Comparison of ENCODE assay signal across 1 cellular context in genomic region chr13:40672310-40673060, GRCh38.
A peak's percentile ranks its signal among the peaks of the same experiment; 100 is the strongest.
TF ChIP-seq lines count a peak whose summit lies in the region.

No MANE protein-coding gene starts in this region.

TF ChIP-seq in H1, 55 proteins besides CTCF, POLR2A, EP300 and RAD21 (continued from another document):
- TF ChIP-seq, protein P1, sequence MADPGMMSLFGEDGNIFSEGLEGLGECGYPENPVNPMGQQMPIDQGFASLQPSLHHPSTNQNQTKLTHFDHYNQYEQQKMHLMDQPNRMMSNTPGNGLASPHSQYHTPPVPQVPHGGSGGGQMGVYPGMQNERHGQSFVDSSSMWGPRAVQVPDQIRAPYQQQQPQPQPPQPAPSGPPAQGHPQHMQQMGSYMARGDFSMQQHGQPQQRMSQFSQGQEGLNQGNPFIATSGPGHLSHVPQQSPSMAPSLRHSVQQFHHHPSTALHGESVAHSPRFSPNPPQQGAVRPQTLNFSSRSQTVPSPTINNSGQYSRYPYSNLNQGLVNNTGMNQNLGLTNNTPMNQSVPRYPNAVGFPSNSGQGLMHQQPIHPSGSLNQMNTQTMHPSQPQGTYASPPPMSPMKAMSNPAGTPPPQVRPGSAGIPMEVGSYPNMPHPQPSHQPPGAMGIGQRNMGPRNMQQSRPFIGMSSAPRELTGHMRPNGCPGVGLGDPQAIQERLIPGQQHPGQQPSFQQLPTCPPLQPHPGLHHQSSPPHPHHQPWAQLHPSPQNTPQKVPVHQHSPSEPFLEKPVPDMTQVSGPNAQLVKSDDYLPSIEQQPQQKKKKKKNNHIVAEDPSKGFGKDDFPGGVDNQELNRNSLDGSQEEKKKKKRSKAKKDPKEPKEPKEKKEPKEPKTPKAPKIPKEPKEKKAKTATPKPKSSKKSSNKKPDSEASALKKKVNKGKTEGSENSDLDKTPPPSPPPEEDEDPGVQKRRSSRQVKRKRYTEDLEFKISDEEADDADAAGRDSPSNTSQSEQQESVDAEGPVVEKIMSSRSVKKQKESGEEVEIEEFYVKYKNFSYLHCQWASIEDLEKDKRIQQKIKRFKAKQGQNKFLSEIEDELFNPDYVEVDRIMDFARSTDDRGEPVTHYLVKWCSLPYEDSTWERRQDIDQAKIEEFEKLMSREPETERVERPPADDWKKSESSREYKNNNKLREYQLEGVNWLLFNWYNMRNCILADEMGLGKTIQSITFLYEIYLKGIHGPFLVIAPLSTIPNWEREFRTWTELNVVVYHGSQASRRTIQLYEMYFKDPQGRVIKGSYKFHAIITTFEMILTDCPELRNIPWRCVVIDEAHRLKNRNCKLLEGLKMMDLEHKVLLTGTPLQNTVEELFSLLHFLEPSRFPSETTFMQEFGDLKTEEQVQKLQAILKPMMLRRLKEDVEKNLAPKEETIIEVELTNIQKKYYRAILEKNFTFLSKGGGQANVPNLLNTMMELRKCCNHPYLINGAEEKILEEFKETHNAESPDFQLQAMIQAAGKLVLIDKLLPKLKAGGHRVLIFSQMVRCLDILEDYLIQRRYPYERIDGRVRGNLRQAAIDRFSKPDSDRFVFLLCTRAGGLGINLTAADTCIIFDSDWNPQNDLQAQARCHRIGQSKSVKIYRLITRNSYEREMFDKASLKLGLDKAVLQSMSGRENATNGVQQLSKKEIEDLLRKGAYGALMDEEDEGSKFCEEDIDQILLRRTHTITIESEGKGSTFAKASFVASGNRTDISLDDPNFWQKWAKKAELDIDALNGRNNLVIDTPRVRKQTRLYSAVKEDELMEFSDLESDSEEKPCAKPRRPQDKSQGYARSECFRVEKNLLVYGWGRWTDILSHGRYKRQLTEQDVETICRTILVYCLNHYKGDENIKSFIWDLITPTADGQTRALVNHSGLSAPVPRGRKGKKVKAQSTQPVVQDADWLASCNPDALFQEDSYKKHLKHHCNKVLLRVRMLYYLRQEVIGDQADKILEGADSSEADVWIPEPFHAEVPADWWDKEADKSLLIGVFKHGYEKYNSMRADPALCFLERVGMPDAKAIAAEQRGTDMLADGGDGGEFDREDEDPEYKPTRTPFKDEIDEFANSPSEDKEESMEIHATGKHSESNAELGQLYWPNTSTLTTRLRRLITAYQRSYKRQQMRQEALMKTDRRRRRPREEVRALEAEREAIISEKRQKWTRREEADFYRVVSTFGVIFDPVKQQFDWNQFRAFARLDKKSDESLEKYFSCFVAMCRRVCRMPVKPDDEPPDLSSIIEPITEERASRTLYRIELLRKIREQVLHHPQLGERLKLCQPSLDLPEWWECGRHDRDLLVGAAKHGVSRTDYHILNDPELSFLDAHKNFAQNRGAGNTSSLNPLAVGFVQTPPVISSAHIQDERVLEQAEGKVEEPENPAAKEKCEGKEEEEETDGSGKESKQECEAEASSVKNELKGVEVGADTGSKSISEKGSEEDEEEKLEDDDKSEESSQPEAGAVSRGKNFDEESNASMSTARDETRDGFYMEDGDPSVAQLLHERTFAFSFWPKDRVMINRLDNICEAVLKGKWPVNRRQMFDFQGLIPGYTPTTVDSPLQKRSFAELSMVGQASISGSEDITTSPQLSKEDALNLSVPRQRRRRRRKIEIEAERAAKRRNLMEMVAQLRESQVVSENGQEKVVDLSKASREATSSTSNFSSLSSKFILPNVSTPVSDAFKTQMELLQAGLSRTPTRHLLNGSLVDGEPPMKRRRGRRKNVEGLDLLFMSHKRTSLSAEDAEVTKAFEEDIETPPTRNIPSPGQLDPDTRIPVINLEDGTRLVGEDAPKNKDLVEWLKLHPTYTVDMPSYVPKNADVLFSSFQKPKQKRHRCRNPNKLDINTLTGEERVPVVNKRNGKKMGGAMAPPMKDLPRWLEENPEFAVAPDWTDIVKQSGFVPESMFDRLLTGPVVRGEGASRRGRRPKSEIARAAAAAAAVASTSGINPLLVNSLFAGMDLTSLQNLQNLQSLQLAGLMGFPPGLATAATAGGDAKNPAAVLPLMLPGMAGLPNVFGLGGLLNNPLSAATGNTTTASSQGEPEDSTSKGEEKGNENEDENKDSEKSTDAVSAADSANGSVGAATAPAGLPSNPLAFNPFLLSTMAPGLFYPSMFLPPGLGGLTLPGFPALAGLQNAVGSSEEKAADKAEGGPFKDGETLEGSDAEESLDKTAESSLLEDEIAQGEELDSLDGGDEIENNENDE (IDR thresholded peaks at IDR 0.05; ENCODE audit: insufficient replicate concordance, low read length), result peak; percentile 69
- TF ChIP-seq RFX5 (IDR thresholded peaks at IDR 0.05; ENCODE audit: borderline replicate concordance, low read depth, low read length) (no peak), EGR1 (IDR thresholded peaks at IDR 0.05; ENCODE audit: borderline replicate concordance, low read depth, low read length) (no peak), CBX5 (IDR thresholded peaks at IDR 0.05; ENCODE audit: low read depth, low read length) (no peak), SP2 (IDR thresholded peaks at IDR 0.05; ENCODE audit: low read length) (no peak), HDAC6 (IDR thresholded peaks at IDR 0.05; ENCODE audit: low read depth, low read length) (no peak), CHD1 (IDR thresholded peaks at IDR 0.05; ENCODE audit: low read depth, low read length) (no peak), CHD2 (IDR thresholded peaks at IDR 0.05; ENCODE audit: low read length) (no peak), BACH1 (IDR thresholded peaks at IDR 0.05; ENCODE audit: low read length) (peak; percentile 44; the same call in 1 of the 2 replicates), SIX5 (IDR thresholded peaks at IDR 0.05; ENCODE audit: low read depth, low read length) (0 out of 2 replicates have a peak, but pooled peaks have one; percentile 9), EZH2 (IDR thresholded peaks at IDR 0.05; ENCODE audit: low read depth, low read length, severe bottlenecking) (no peak)
